19 cellular contexts compared by ENCODE assay signal in genomic region chrX:72122621-72123275, GRCh38. TPM values are rescaled to one million over a fixed set of nuclear protein-coding genes. Genes with fewer than 3 reads are reported as not detected.
A peak's percentile ranks its signal among the peaks of the same experiment; 100 is the strongest.
DNase-seq lines count a peak whose midpoint lies in the region; ATAC-seq and TF ChIP-seq lines count a peak whose summit lies in the region.
"Had no signal": no experiment of that assay in that cellular context is flagged by ENCODE, and none has a peak within 500 bp of the region (broad histone marks: within the 10 kb centered on the region; RNA-seq: fewer than 3 reads in every experiment).

No MANE protein-coding gene starts in this region.

- no peak for TF ChIP-seq CTCF in sigmoid colon (IDR thresholded peaks at IDR 0.05)

- H3K9me3 ChIP-seq in CD4-positive, alpha-beta memory T cell (ENCODE audit: control insufficient read depth in 1 of 2, low read length in 2 of 2) = no peaks in the 10 kb centered on the region
- H3K9me3 ChIP-seq in iPS-18a (ENCODE audit: control insufficient read depth, low read depth, low read length) = peaks cover 10% of the 10 kb centered on the region
- H3K9me3 ChIP-seq in sigmoid colon = no peaks in the 10 kb centered on the region

- H3K4me3 ChIP-seq in CD4-positive, alpha-beta memory T cell (ENCODE audit: low read length in 2 of 2) = no peak overlapping the region
- H3K4me3 ChIP-seq in iPS-18a (ENCODE audit: low read length) (no peak overlapping the region), sigmoid colon (no peak overlapping the region), H7 (ENCODE audit: insufficient read depth, low read depth, low read length) (no peak overlapping the region)
- H3K4me3 ChIP-seq: SK-N-MC, smooth muscle cell had no signal

- no peaks in the 10 kb centered on the region for H3K36me3 ChIP-seq in CD4-positive, alpha-beta memory T cell (ENCODE audit: insufficient read depth, low read length)
- no peaks in the 10 kb centered on the region for H3K36me3 ChIP-seq in iPS-18a (ENCODE audit: control insufficient read depth, low read depth, low read length)
- no peaks in the 10 kb centered on the region for H3K36me3 ChIP-seq in sigmoid colon
- no peaks in the 10 kb centered on the region for H3K36me3 ChIP-seq in H7 (replicated peaks; ENCODE audit: control insufficient read depth, insufficient read depth, low read length)

- H3K27ac ChIP-seq in CD4-positive, alpha-beta memory T cell (ENCODE audit: low read depth, low read length) = peak overlapping the region; percentile 31
- H3K27ac ChIP-seq in iPS-18a (ENCODE audit: low read length) = peak overlapping the region; percentile 36
- peak overlapping the region; percentile 60 to 79 (median 76) for H3K27ac ChIP-seq in sigmoid colon
- H3K27ac ChIP-seq: SK-N-MC had no signal

- H3K27me3 ChIP-seq in CD4-positive, alpha-beta memory T cell (ENCODE audit: insufficient read depth, low read length) = no peaks in the 10 kb centered on the region
- no peaks in the 10 kb centered on the region for H3K27me3 ChIP-seq in iPS-18a (ENCODE audit: control insufficient read depth, insufficient read depth, low read length)
- H3K27me3 ChIP-seq in sigmoid colon = no peaks in the 10 kb centered on the region
- no peaks in the 10 kb centered on the region for H3K27me3 ChIP-seq in H7 (ENCODE audit: control insufficient read depth, insufficient read depth, low read length)

- intact Hi-C loops in CD4-positive, alpha-beta memory T cell (cut with micrococcal nuclease) = loop anchor here (10.0 kb wide), 1 partner anchor 152 kb away; the partner anchor contains the start of gene RPS4X
- intact Hi-C loops in sigmoid colon (cut with DNase I) = loop anchor here (5.0 kb wide), 1 partner anchor 55 kb away; no protein-coding TSS in a partner anchor

- ATAC-seq in HG03521 (IDR thresholded peaks at IDR 0.05; ENCODE audit: unreplicated experiment) = no peak
- ATAC-seq: left lobe of liver had no signal

- H3K9ac ChIP-seq in iPS-18a (ENCODE audit: low read length) = peak overlapping the region; percentile 53

- TF ChIP-seq POLR2A in sigmoid colon (IDR thresholded peaks at IDR 0.05) = no peak

- H3K27ac Mint-ChIP-seq in CD4-positive, alpha-beta memory T cell = peak overlapping the region; percentile 32 to 88 (median 61)
- H3K27ac Mint-ChIP-seq in activated CD4-positive, alpha-beta memory T cell treated with anti-CD3 and anti-CD28 coated beads, Interleukin-2, amount 10 ng/mL, durations not matched to agents 7 days and 5 days = peak overlapping the region; percentile 84

- POLR2A ChIA-PET in CD4-positive, alpha-beta memory T cell (lab: Charles Lee; ENCODE audit: partially characterized antibody) = interaction anchor here (2.8 to 8.4 kb wide), 2 partner anchors 18 to 103 kb away, joined by 17 to 116 read pairs; no protein-coding TSS in a partner anchor
- POLR2A ChIA-PET in activated CD4-positive, alpha-beta memory T cell treated with anti-CD3 and anti-CD28 coated beads, Interleukin-2, amount 10 ng/mL, durations not matched to agents 7 days and 5 days (lab: Charles Lee) = interaction anchor here (1.2 kb wide), 2 partner anchors 17 to 21 kb away, joined by 3 read pairs; no protein-coding TSS in a partner anchor

- H3K9me3 Mint-ChIP-seq in CD4-positive, alpha-beta memory T cell = peaks cover 0 to 3% (median 0%) of the 10 kb centered on the region in 8 donors
- no peaks in the 10 kb centered on the region for H3K9me3 Mint-ChIP-seq in activated CD4-positive, alpha-beta memory T cell treated with anti-CD3 and anti-CD28 coated beads, Interleukin-2, amount 10 ng/mL, durations not matched to agents 7 days and 5 days
- H3K9me3 Mint-ChIP-seq: activated naive CD4-positive, alpha-beta T cell treated with anti-CD3 and anti-CD28 coated beads, Interleukin-2, amount 10 ng/mL, durations not matched to agents 7 days and 5 days had no signal

- H3K36me3 Mint-ChIP-seq in CD4-positive, alpha-beta memory T cell = peaks cover 0 to 3% of the 10 kb centered on the region in 2 donors
- H3K36me3 Mint-ChIP-seq in activated CD4-positive, alpha-beta memory T cell treated with anti-CD3 and anti-CD28 coated beads, Interleukin-2, amount 10 ng/mL, durations not matched to agents 7 days and 5 days (ENCODE audit: low read depth) = peaks cover 13% of the 10 kb centered on the region
- H3K36me3 Mint-ChIP-seq: activated naive CD4-positive, alpha-beta T cell treated with anti-CD3 and anti-CD28 coated beads, Interleukin-2, amount 10 ng/mL, durations not matched to agents 7 days and 5 days had no signal

- TF ChIP-seq EP300 in sigmoid colon (IDR thresholded peaks at IDR 0.05) = no peak

- no peaks in the 10 kb centered on the region for H3K27me3 Mint-ChIP-seq in CD4-positive, alpha-beta memory T cell
- H3K27me3 Mint-ChIP-seq in activated CD4-positive, alpha-beta memory T cell treated with anti-CD3 and anti-CD28 coated beads, Interleukin-2, amount 10 ng/mL, durations not matched to agents 7 days and 5 days = peaks cover 10% of the 10 kb centered on the region

- DNase-seq in CD4-positive, alpha-beta memory T cell = no peak
- DNase-seq in activated CD4-positive, alpha-beta memory T cell treated with anti-CD3 and anti-CD28 coated beads, Interleukin-2, amount 10 ng/mL, durations not matched to agents 7 days and 5 days = no peak
- peak; percentile 61 for DNase-seq in sigmoid colon
- no peak for DNase-seq in H7
- no peak for DNase-seq in NCI-H526 treated with DMSO at 0.1 percent for 48 hours (lab: John Stamatoyannopoulos, UW)
- DNase-seq in activated T-cell treated with anti-CD3 and anti-CD28 coated beads, Interleukin-2, amount 50 U/mL, for 48 hours = no peak
- DNase-seq: activated naive CD4-positive, alpha-beta T cell treated with anti-CD3 and anti-CD28 coated beads, Interleukin-2, amount 10 ng/mL, durations not matched to agents 7 days and 5 days; cerebellar nuclear complex; hippocampal formation; Karpas-422; NCI-H1436 treated with DMSO at 0.1 percent for 48 hours; NCI-H446; occipital lobe had no signal

- peaks cover 39 to 79% (median 60%) of the 10 kb centered on the region in 4 donors for H3K4me1 Mint-ChIP-seq in CD4-positive, alpha-beta memory T cell
- peaks cover 69% of the 10 kb centered on the region for H3K4me1 Mint-ChIP-seq in activated CD4-positive, alpha-beta memory T cell treated with anti-CD3 and anti-CD28 coated beads, Interleukin-2, amount 10 ng/mL, durations not matched to agents 7 days and 5 days

- H3K4me1 ChIP-seq in CD4-positive, alpha-beta memory T cell (ENCODE audit: insufficient read depth, low read length) = peaks cover 77% of the 10 kb centered on the region
- H3K4me1 ChIP-seq in iPS-18a (ENCODE audit: control insufficient read depth, low read depth, low read length) = peaks cover 15% of the 10 kb centered on the region
- H3K4me1 ChIP-seq in sigmoid colon = peaks cover 0 to 61% (median 44%) of the 10 kb centered on the region in 4 donors

- CTCF ChIA-PET in CD4-positive, alpha-beta memory T cell (lab: Charles Lee; ENCODE audit: partially characterized antibody) = interaction anchor here (1.8 to 11.5 kb wide), 6 partner anchors 8 to 124 kb away, joined by 7 to 241 read pairs (median 12); partner anchors contain the start of gene RTL5
- CTCF ChIA-PET in activated CD4-positive, alpha-beta memory T cell treated with anti-CD3 and anti-CD28 coated beads, Interleukin-2, amount 10 ng/mL, durations not matched to agents 7 days and 5 days (lab: Charles Lee) = interaction anchor here (2.4 to 6.9 kb wide), 3 partner anchors 18 to 103 kb away, joined by 12 to 95 read pairs (median 20); no protein-coding TSS in a partner anchor

- 78 to 79% methylated on average over 6 of the region's 6 CpGs for WGBS in sigmoid colon, 2 donors

- H3K4me3 Mint-ChIP-seq in CD4-positive, alpha-beta memory T cell = peak overlapping the region in 4 of 8 donors; percentile 5 to 68 (median 22)
- no peak overlapping the region for H3K4me3 Mint-ChIP-seq in activated CD4-positive, alpha-beta memory T cell treated with anti-CD3 and anti-CD28 coated beads, Interleukin-2, amount 10 ng/mL, durations not matched to agents 7 days and 5 days
- H3K4me3 Mint-ChIP-seq: activated naive CD4-positive, alpha-beta T cell treated with anti-CD3 and anti-CD28 coated beads, Interleukin-2, amount 10 ng/mL, durations not matched to agents 7 days and 5 days had no signal

RNA-seq across cellular contexts. Expression of gene RTL5, which starts 9.0 kb away (rescaled TPM):
- total RNA-seq in CD4-positive, alpha-beta memory T cell = 1 to 10 TPM; 7.8 to 8.4 TPM
- under 1 TPM in 1 of 2 donors, not detected in 1; 0.20 TPM for polyA plus RNA-seq in CD4-positive, alpha-beta memory T cell
- under 1 TPM; 0.13 TPM for total RNA-seq in activated CD4-positive, alpha-beta memory T cell treated with anti-CD3 and anti-CD28 coated beads, Interleukin-2, amount 10 ng/mL, durations not matched to agents 7 days and 5 days
- 1 to 10 TPM; 2.7 to 7.5 (median 4.8) TPM for total RNA-seq in sigmoid colon
- polyA plus RNA-seq in sigmoid colon = 1 to 10 TPM in 2 of 3 donors, under 1 TPM in 1; 0.46 to 1.8 (median 1.6) TPM
- 1.3 and 1.5 TPM in 2 replicates for total RNA-seq in H7 (2014; rRNA removed; shearing (Covaris generic))
- total RNA-seq: OCI-LY7 had no signal

RNA-seq across cellular contexts. Expression of gene PIN4, which starts 58.8 kb away (rescaled TPM):
- 10 to 100 TPM; 13.3 to 13.5 TPM for total RNA-seq in CD4-positive, alpha-beta memory T cell
- polyA plus RNA-seq in CD4-positive, alpha-beta memory T cell = 10 to 100 TPM; 29.3 to 34.1 TPM
- total RNA-seq in activated CD4-positive, alpha-beta memory T cell treated with anti-CD3 and anti-CD28 coated beads, Interleukin-2, amount 10 ng/mL, durations not matched to agents 7 days and 5 days = 1 to 10 TPM; 7.5 to 8.9 TPM
- total RNA-seq in sigmoid colon = 10 to 100 TPM in 1 of 4 donors, 1 to 10 TPM in 3; 6.9 to 15.3 (median 8.3) TPM
- 10 to 100 TPM; 15.0 to 26.8 (median 20.9) TPM for polyA plus RNA-seq in sigmoid colon
- 26.5 and 28.8 TPM in 2 replicates for total RNA-seq in H7 (2014; rRNA removed; shearing (Covaris generic))
